1 cellular context compared by ENCODE assay signal in genomic region chr10:86265236-86265876, GRCh38.
TF ChIP-seq lines count a peak whose summit lies in the region.

No MANE protein-coding gene starts in this region.

TF ChIP-seq in SK-N-SH, 30 proteins besides CTCF, POLR2A, EP300 and RAD21 (continued from another document):
- TF ChIP-seq REST (IDR thresholded peaks at IDR 0.05; ENCODE audit: low read depth, low read length) (no peak), MXI1 (IDR thresholded peaks at IDR 0.05; ENCODE audit: low read depth, low read length) (peak; percentile 79)
TF ChIP-seq in SK-N-SH: peak in this region for 7.
